11 cellular contexts compared by ENCODE assay signal in the genomic region with DNA sequence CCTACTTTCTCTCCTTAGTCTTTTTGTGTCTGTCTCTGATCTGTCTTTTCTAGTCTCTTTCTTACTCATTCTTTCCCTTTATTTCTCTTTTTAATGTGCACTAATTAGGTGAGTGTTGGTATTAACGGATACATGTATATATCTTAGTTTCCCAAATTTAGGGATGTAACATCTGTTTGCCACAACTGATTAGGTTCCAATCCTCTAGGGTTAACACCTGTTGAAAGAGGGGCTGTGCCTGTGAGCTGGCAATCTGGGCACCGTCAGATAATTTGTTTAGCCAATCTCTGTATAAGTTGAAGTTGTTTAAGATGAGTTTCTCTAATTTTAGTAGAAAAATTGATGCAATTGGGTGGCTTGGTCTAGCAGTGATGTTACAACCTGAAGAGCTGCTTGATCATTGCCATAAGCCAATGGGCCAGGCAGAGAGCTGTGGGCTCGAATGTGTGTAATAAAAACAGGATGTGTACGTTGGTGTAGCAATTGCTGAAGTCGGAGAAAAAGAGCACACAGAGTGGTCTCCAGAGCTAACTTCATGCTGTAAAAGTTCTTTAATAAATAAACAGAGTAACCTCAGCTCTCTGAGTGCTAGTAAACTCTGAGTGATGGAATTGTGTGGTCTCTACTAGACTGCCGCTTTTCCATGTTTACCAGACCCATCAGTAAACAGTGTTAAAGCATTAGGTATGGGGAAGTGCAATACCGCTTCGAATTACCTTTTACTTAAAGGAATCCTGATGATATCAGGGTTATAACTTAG. TPM values are rescaled to one million over a fixed set of nuclear protein-coding genes. Genes with fewer than 3 reads are reported as not detected.
DNase-seq lines count a peak whose midpoint lies in the region; ATAC-seq, FAIRE-seq and TF ChIP-seq lines count a peak whose summit lies in the region.
"Had no signal": no experiment of that assay in that cellular context is flagged by ENCODE, and none has a peak within 500 bp of the region (broad histone marks: within the 10 kb centered on the region; RNA-seq: fewer than 3 reads in every experiment).

No MANE protein-coding gene starts in this region.

- no peaks in the 10 kb centered on the region for H3K36me3 ChIP-seq in MM.1S (replicated peaks; ENCODE audit: insufficient read depth, low read length)
- H3K36me3 ChIP-seq: SJSA1 had no signal

- H3K27me3 Mint-ChIP-seq in activated T-helper 1 cell treated with anti-CD3 and anti-CD28 coated beads, Interleukin-12 subunit alpha, Interleukin-12 subunit beta, Interleukin-2, Interleukin-4 antibody, amounts not matched to agents 30 ng/mL and 10 ng/mL and 1 ng/mL, durations not matched to agents 14 hours and 24 hours and 36 hours (ENCODE audit: insufficient read depth) = peaks cover 12% of the 10 kb centered on the region

- H3K36me3 Mint-ChIP-seq in activated T-helper 1 cell treated with anti-CD3 and anti-CD28 coated beads, Interleukin-12 subunit alpha, Interleukin-12 subunit beta, Interleukin-2, Interleukin-4 antibody, amounts not matched to agents 30 ng/mL and 10 ng/mL and 1 ng/mL, durations not matched to agents 14 hours and 24 hours and 36 hours (ENCODE audit: low read depth) = no peaks in the 10 kb centered on the region
- H3K36me3 Mint-ChIP-seq: mesothelial cell of epicardium had no signal

- peaks cover 15% of the 10 kb centered on the region for H3K4me1 Mint-ChIP-seq in activated T-helper 1 cell treated with anti-CD3 and anti-CD28 coated beads, Interleukin-12 subunit alpha, Interleukin-12 subunit beta, Interleukin-2, Interleukin-4 antibody, amounts not matched to agents 30 ng/mL and 10 ng/mL and 1 ng/mL, durations not matched to agents 14 hours and 24 hours and 36 hours (ENCODE audit: low read depth)

- H3K27me3 ChIP-seq in MM.1S (replicated peaks; ENCODE audit: insufficient read depth, low read length) (no peaks in the 10 kb centered on the region), mononuclear cell (ENCODE audit: insufficient read depth, low read length) (no peaks in the 10 kb centered on the region)

- H3K4me1 ChIP-seq in MM.1S (ENCODE audit: low read length) (0 out of 2 replicates have a peak, but pooled peaks cover 6% of the 10 kb centered on the region), mononuclear cell (ENCODE audit: insufficient read depth, low read length) (peaks cover 52% of the 10 kb centered on the region)
- H3K4me1 ChIP-seq: SJSA1 had no signal

- H3F3A ChIP-seq in MM.1S (ENCODE audit: insufficient read depth, low read length) = no peaks in the 10 kb centered on the region

- no peaks in the 10 kb centered on the region for H4K20me1 ChIP-seq in MM.1S (ENCODE audit: insufficient read depth, low read length)

- no peak overlapping the region for H3K4me3 ChIP-seq in MM.1S (ENCODE audit: low read length)
- peak overlapping the region; percentile 54 for H3K4me3 ChIP-seq in mononuclear cell (ENCODE audit: low read length)
- H3K4me3 ChIP-seq: SJSA1 had no signal

- intact Hi-C loops in activated T-helper 1 cell treated with anti-CD3 and anti-CD28 coated beads, Interleukin-12 subunit alpha, Interleukin-12 subunit beta, Interleukin-2, Interleukin-4 antibody, amounts not matched to agents 30 ng/mL and 10 ng/mL and 1 ng/mL, durations not matched to agents 14 hours and 24 hours and 36 hours (cut with micrococcal nuclease) = loop anchor here (2.0 kb wide), 1 partner anchor 39 kb away; no protein-coding TSS in a partner anchor
- intact Hi-C loops in Right ventricle myocardium inferior (cut with DNase I) = no loop called here

- no peak for TF ChIP-seq CTCF in MM.1S (IDR thresholded peaks at IDR 0.05; ENCODE audit: low read length)

- FAIRE-seq in GM12892 (lab: Jason Lieb, UNC) = no peak

- peak overlapping the region; percentile 99; the same call in 1 of the 2 replicates for H2AFZ ChIP-seq in MM.1S (ENCODE audit: low read length)

- ATAC-seq in GM19328 (IDR thresholded peaks at IDR 0.05; ENCODE audit: unreplicated experiment) (no peak), Right ventricle myocardium inferior (no peak)

- no peak overlapping the region for H3K27ac ChIP-seq in MM.1S (ENCODE audit: low read length)
- H3K27ac ChIP-seq: SJSA1 had no signal

- peak overlapping the region; percentile 72 for H3K4me3 Mint-ChIP-seq in activated T-helper 1 cell treated with anti-CD3 and anti-CD28 coated beads, Interleukin-12 subunit alpha, Interleukin-12 subunit beta, Interleukin-2, Interleukin-4 antibody, amounts not matched to agents 30 ng/mL and 10 ng/mL and 1 ng/mL, durations not matched to agents 14 hours and 24 hours and 36 hours

- no peaks in the 10 kb centered on the region for H3K79me2 ChIP-seq in MM.1S (ENCODE audit: low read length)

- DNase-seq in CD1c-positive myeloid dendritic cell (ENCODE audit: extremely low spot score) (peak; percentile 65), MM.1S (no peak), GM12892 (ENCODE audit: insufficient read length) (no peak), Right ventricle myocardium inferior (ENCODE audit: missing footprints) (no peak), NCI-H1417 (lab: John Stamatoyannopoulos, UW) (no peak)
- DNase-seq in activated T-helper 1 cell treated with anti-CD3 and anti-CD28 coated beads, Interleukin-12 subunit alpha, Interleukin-12 subunit beta, Interleukin-2, Interleukin-4 antibody, amounts not matched to agents 30 ng/mL and 10 ng/mL and 1 ng/mL, durations not matched to agents 14 hours and 24 hours and 36 hours (ENCODE audit: low spot score) = no peak
- DNase-seq: Kasumi-1 had no signal

- H3K27ac Mint-ChIP-seq in activated T-helper 1 cell treated with anti-CD3 and anti-CD28 coated beads, Interleukin-12 subunit alpha, Interleukin-12 subunit beta, Interleukin-2, Interleukin-4 antibody, amounts not matched to agents 30 ng/mL and 10 ng/mL and 1 ng/mL, durations not matched to agents 14 hours and 24 hours and 36 hours = peak overlapping the region; percentile 70
- H3K27ac Mint-ChIP-seq: mesothelial cell of epicardium had no signal

- H3K9me3 ChIP-seq in MM.1S (replicated peaks; ENCODE audit: insufficient read depth, low read length) = no peaks in the 10 kb centered on the region
- H3K9me3 ChIP-seq in mononuclear cell (ENCODE audit: low read depth, low read length) = no peaks in the 10 kb centered on the region
- H3K9me3 ChIP-seq: SJSA1 had no signal

- no peak overlapping the region for H3K9ac ChIP-seq in MM.1S (ENCODE audit: low read length)

- no peaks in the 10 kb centered on the region for H3K9me2 ChIP-seq in MM.1S (replicated peaks; ENCODE audit: insufficient read depth, low read length)

- H3K4me2 ChIP-seq in MM.1S (ENCODE audit: low read depth, low read length) = 0 out of 2 replicates have a peak overlapping the region, but pooled peaks have one; percentile 72

- TF ChIP-seq POLR2A in GM12892 (IDR thresholded peaks at IDR 0.05; ENCODE audit: low read depth, low read length) = no peak

- H3K9me3 Mint-ChIP-seq in activated T-helper 1 cell treated with anti-CD3 and anti-CD28 coated beads, Interleukin-12 subunit alpha, Interleukin-12 subunit beta, Interleukin-2, Interleukin-4 antibody, amounts not matched to agents 30 ng/mL and 10 ng/mL and 1 ng/mL, durations not matched to agents 14 hours and 24 hours and 36 hours = no peaks in the 10 kb centered on the region
- H3K9me3 Mint-ChIP-seq: mesothelial cell of epicardium had no signal

RNA-seq across cellular contexts. Expression of a gene that starts 18.3 kb away (rescaled TPM):
- not detected in 2 replicates for total RNA-seq in activated T-helper 1 cell treated with anti-CD3 and anti-CD28 coated beads, Interleukin-12 subunit alpha, Interleukin-12 subunit beta, Interleukin-2, Interleukin-4 antibody, amounts not matched to agents 30 ng/mL and 10 ng/mL and 1 ng/mL, durations not matched to agents 14 hours and 24 hours and 36 hours
- total RNA-seq in mononuclear cell (5,492 TPM), Right ventricle myocardium inferior (49.2 TPM)
- polyA plus RNA-seq in GM12892 (2012; ENCODE audit: missing spikeins) = not detected
- total RNA-seq: SJSA1 had no signal

RNA-seq across cellular contexts. Expression of a gene that starts 29.7 kb away (rescaled TPM):
- 45.2 and 47.2 TPM in 2 replicates for total RNA-seq in activated T-helper 1 cell treated with anti-CD3 and anti-CD28 coated beads, Interleukin-12 subunit alpha, Interleukin-12 subunit beta, Interleukin-2, Interleukin-4 antibody, amounts not matched to agents 30 ng/mL and 10 ng/mL and 1 ng/mL, durations not matched to agents 14 hours and 24 hours and 36 hours
- 32.3 TPM for total RNA-seq in mononuclear cell
- polyA plus RNA-seq in GM12892 (2012; ENCODE audit: missing spikeins) = 35.0 TPM
- total RNA-seq in Right ventricle myocardium inferior = 11.4 TPM

Comparison
In these comparisons a context has a peak if more than half of its experiments do, and no peak if none do; other contexts are left out.
1. RNA of a gene that starts 18.3 kb away (total RNA-seq): 5,492 TPM in mononuclear cell (single experiment); 49.2 TPM in Right ventricle myocardium inferior (single experiment) and not detected in activated T-helper 1 cell treated with anti-CD3 and anti-CD28 coated beads, Interleukin-12 subunit alpha, Interleukin-12 subunit beta, Interleukin-2, Interleukin-4 antibody, amounts not matched to agents 30 ng/mL and 10 ng/mL and 1 ng/mL, durations not matched to agents 14 hours and 24 hours and 36 hours; every median in the first group is over 100 times any median in the second.